ENCODE assay signal across 4 cellular contexts in genomic region chr10:133448120-133448519, GRCh38.
A peak's percentile ranks its signal among the peaks of the same experiment; 100 is the strongest.
TF ChIP-seq lines count a peak whose summit lies in the region.

No MANE protein-coding gene starts in this region.

TF ChIP-seq in SK-N-SH treated with all-trans-retinoic acid at 6 μM for 48 hours, 23 proteins besides CTCF, POLR2A, EP300 and RAD21:
- TF ChIP-seq ZNF8 (CRISPR knock-in tag; IDR thresholded peaks at IDR 0.05) (0 out of 2 replicates have a peak, but pooled peaks have one; percentile 29), OSR1 (CRISPR knock-in tag; IDR thresholded peaks at IDR 0.05) (no peak), BACH2 (CRISPR knock-in tag; IDR thresholded peaks at IDR 0.05; ENCODE audit: borderline replicate concordance) (no peak)

TF ChIP-seq in SK-N-SH, 30 proteins besides CTCF, POLR2A, EP300 and RAD21 (continues in another document):
- no peak for TF ChIP-seq FOXJ3 (CRISPR knock-in tag; IDR thresholded peaks at IDR 0.05)
- no peak for TF ChIP-seq YY1 (IDR thresholded peaks at IDR 0.05; ENCODE audit: low read depth)
- TF ChIP-seq FOSL2 (IDR thresholded peaks at IDR 0.05; ENCODE audit: borderline replicate concordance, low read depth), result no peak
- no peak for TF ChIP-seq USF1 (IDR thresholded peaks at IDR 0.05; ENCODE audit: borderline replicate concordance, low read depth)
- no peak for TF ChIP-seq NRF1 (IDR thresholded peaks at IDR 0.05; ENCODE audit: low read depth, low read length)
- no peak for TF ChIP-seq PBX3 (IDR thresholded peaks at IDR 0.05)
- no peak for TF ChIP-seq CHD2 (IDR thresholded peaks at IDR 0.05; ENCODE audit: low read length, partially characterized antibody)
- no peak for TF ChIP-seq IRF3 (IDR thresholded peaks at IDR 0.05; ENCODE audit: low read depth, low read length)
- no peak for TF ChIP-seq GABPA (IDR thresholded peaks at IDR 0.05; ENCODE audit: low read depth)
- no peak for TF ChIP-seq NFIC (IDR thresholded peaks at IDR 0.05; ENCODE audit: borderline replicate concordance)
- TF ChIP-seq MEF2A (IDR thresholded peaks at IDR 0.05; ENCODE audit: borderline replicate concordance, low read depth), result no peak
- no peak for TF ChIP-seq RFX5 (IDR thresholded peaks at IDR 0.05; ENCODE audit: low read length)
- no peak for TF ChIP-seq REST (IDR thresholded peaks at IDR 0.05; ENCODE audit: low read depth, low read length)
- no peak for TF ChIP-seq ELF1 (IDR thresholded peaks at IDR 0.05)

TF ChIP-seq in IMR-90, 13 proteins besides CTCF, POLR2A, EP300 and RAD21:
- no peak for TF ChIP-seq RCOR1 (IDR thresholded peaks at IDR 0.05; ENCODE audit: insufficient replicate concordance, low read length)
- no peak for TF ChIP-seq CHD1 (IDR thresholded peaks at IDR 0.05; ENCODE audit: low read depth, low read length)
- TF ChIP-seq RFX5 (IDR thresholded peaks at IDR 0.05; ENCODE audit: low read depth, low read length), result no peak
- no peak for TF ChIP-seq SMC3 (IDR thresholded peaks at IDR 0.05; ENCODE audit: low read depth, low read length)
- TF ChIP-seq CEBPB (IDR thresholded peaks at IDR 0.05; ENCODE audit: low read depth, low read length), result no peak
- TF ChIP-seq MAZ (IDR thresholded peaks at IDR 0.05; ENCODE audit: borderline replicate concordance, low read depth, low read length), result no peak
- no peak for TF ChIP-seq ELK1 (IDR thresholded peaks at IDR 0.05; ENCODE audit: borderline replicate concordance, low read depth, low read length)
- TF ChIP-seq USF2 (IDR thresholded peaks at IDR 0.05; ENCODE audit: low read depth, low read length), result no peak
- no peak for TF ChIP-seq BHLHE40 (IDR thresholded peaks at IDR 0.05; ENCODE audit: low read depth, low read length)
- no peak for TF ChIP-seq MAFK (IDR thresholded peaks at IDR 0.05; ENCODE audit: low read depth, low read length)
- no peak for TF ChIP-seq NFE2L2 (IDR thresholded peaks at IDR 0.05; ENCODE audit: low read depth, low read length)
- TF ChIP-seq MXI1 (IDR thresholded peaks at IDR 0.05; ENCODE audit: borderline replicate concordance, low read depth, low read length), result no peak
- no peak for TF ChIP-seq FOS (IDR thresholded peaks at IDR 0.05; ENCODE audit: low read depth, low read length)

TF ChIP-seq in K562, 482 proteins besides CTCF, POLR2A, EP300 and RAD21:
- no peak for TF ChIP-seq PYGO2 (tag; IDR thresholded peaks at IDR 0.05)
- no peak for TF ChIP-seq ZNF41 (CRISPR knock-in tag; conservative IDR thresholded peaks at IDR 0.05)
- peak; percentile 75 for TF ChIP-seq ZNF280A (IDR thresholded peaks at IDR 0.05; ENCODE audit: low read depth, partially characterized antibody)
- TF ChIP-seq ZNF263 (CRISPR knock-in tag; IDR thresholded peaks at IDR 0.05; ENCODE audit: borderline replicate concordance), result no peak
- no peak for TF ChIP-seq CBX2 (IDR thresholded peaks at IDR 0.05; ENCODE audit: insufficient read depth, low read length, poor library complexity, severe bottlenecking)
- TF ChIP-seq TRIM28 (IDR thresholded peaks at IDR 0.05), result 0 out of 2 replicates have a peak, but pooled peaks have one; percentile 61
- no peak for TF ChIP-seq ARNT (IDR thresholded peaks at IDR 0.05)
- TF ChIP-seq ZNF324 (CRISPR knock-in tag; IDR thresholded peaks at IDR 0.05), result peak; percentile 99
- TF ChIP-seq CBX3 (IDR thresholded peaks at IDR 0.05; ENCODE audit: borderline replicate concordance in 1 of 2, low read length in 2 of 2), result peak in 1 of 2 experiments; percentile 38; a peak in 1 of 3 replicates
- no peak for TF ChIP-seq HBP1 (CRISPR knock-in tag; IDR thresholded peaks at IDR 0.05)
- no peak for TF ChIP-seq ZBTB17 (CRISPR knock-in tag; IDR thresholded peaks at IDR 0.05)
